21 cellular contexts compared by ENCODE assay signal in genomic region chr3:192212979-192213378, GRCh38.
DNase-seq lines count a peak whose midpoint lies in the region; ATAC-seq and TF ChIP-seq lines count a peak whose summit lies in the region.
"Had no signal": no experiment of that assay in that cellular context is flagged by ENCODE, and none has a peak within 500 bp of the region (broad histone marks: within the 10 kb centered on the region; RNA-seq: fewer than 3 reads in every experiment).

No MANE protein-coding gene starts in this region.

- peak; percentile 52 for DNase-seq in Ammon's horn (ENCODE audit: low spot score)
- DNase-seq in NCI-H446 treated with DMSO at 0.1 percent for 48 hours (lab: John Stamatoyannopoulos, UW): peak; percentile 42
- DNase-seq in glutamatergic neuron: no peak
- peak; percentile 21 for DNase-seq in neural progenitor cell (ENCODE audit: low spot score)
- DNase-seq in HT-29 (ENCODE audit: low spot score): no peak
- no peak for DNase-seq in left colon
- DNase-seq in AML-193 (lab: John Stamatoyannopoulos, UW): no peak
- DNase-seq in stimulated activated CD4-positive, alpha-beta T cell treated with anti-CD3 and anti-CD28 coated beads, Interleukin-15, amount 100 ng/mL, for 24 hours: no peak
- DNase-seq: CD4-positive, alpha-beta memory T cell; COR-L47; H7; KBM-7; NCI-H1105; NCI-H146; NCI-H1930; NCI-H2107; NCI-H510A; NK-92 treated with Interleukin-12 subunit alpha and Interleukin-12 subunit beta, amount 100 ng/mL, for 24 hours; PC-3; SJCRH30 had no signal

- H3K27ac ChIP-seq in neural progenitor cell: no peak overlapping the region
- H3K27ac ChIP-seq: SJCRH30 had no signal

- H3K9me3 Mint-ChIP-seq in glutamatergic neuron (ENCODE audit: unreplicated experiment) (no peaks in the 10 kb centered on the region), neural progenitor cell (no peaks in the 10 kb centered on the region)

- H3K4me1 Mint-ChIP-seq in glutamatergic neuron (ENCODE audit: low read depth, unreplicated experiment) (peaks cover 10% of the 10 kb centered on the region), neural progenitor cell (peaks cover 24% of the 10 kb centered on the region)
- H3K4me1 Mint-ChIP-seq: CD4-positive, alpha-beta memory T cell had no signal

- TF ChIP-seq CTCF in glutamatergic neuron (IDR thresholded peaks at IDR 0.05; ENCODE audit: partially characterized antibody, unreplicated experiment) (no peak), neural progenitor cell (IDR thresholded peaks at IDR 0.05) (no peak)

- no peaks in the 10 kb centered on the region for H3K27me3 ChIP-seq in neural progenitor cell
- H3K27me3 ChIP-seq: SJCRH30 had no signal

- no peaks in the 10 kb centered on the region for H3K27me3 Mint-ChIP-seq in glutamatergic neuron (ENCODE audit: unreplicated experiment)
- H3K27me3 Mint-ChIP-seq in neural progenitor cell (ENCODE audit: insufficient read depth, low read depth): no peaks in the 10 kb centered on the region
- H3K27me3 Mint-ChIP-seq: CD4-positive, alpha-beta memory T cell had no signal

- H3K27ac Mint-ChIP-seq in glutamatergic neuron (ENCODE audit: unreplicated experiment) (peak overlapping the region; percentile 46), neural progenitor cell (no peak overlapping the region)
- H3K27ac Mint-ChIP-seq: CD4-positive, alpha-beta memory T cell had no signal

- intact Hi-C loops in left colon (cut with DNase I, micrococcal nuclease): no loop called here

- no peaks in the 10 kb centered on the region for H3K36me3 ChIP-seq in neural progenitor cell
- H3K36me3 ChIP-seq: SJCRH30 had no signal

- no peak overlapping the region for H3K9ac ChIP-seq in neural progenitor cell

- no peaks in the 10 kb centered on the region for H3K36me3 Mint-ChIP-seq in glutamatergic neuron (ENCODE audit: unreplicated experiment)
- peaks cover 3% of the 10 kb centered on the region for H3K36me3 Mint-ChIP-seq in neural progenitor cell
- H3K36me3 Mint-ChIP-seq: CD4-positive, alpha-beta memory T cell had no signal

- H4K20me1 ChIP-seq in neural progenitor cell (ENCODE audit: low read depth): no peaks in the 10 kb centered on the region

- H3F3A ChIP-seq in neural progenitor cell (ENCODE audit: low read depth): no peaks in the 10 kb centered on the region

- H2AFZ ChIP-seq in neural progenitor cell (replicated peaks): no peak overlapping the region

- H3K4me3 Mint-ChIP-seq in glutamatergic neuron (ENCODE audit: unreplicated experiment) (no peak overlapping the region), neural progenitor cell (no peak overlapping the region)
- H3K4me3 Mint-ChIP-seq: CD4-positive, alpha-beta memory T cell had no signal

- H3K4me3 ChIP-seq in neural progenitor cell: no peak overlapping the region
- H3K4me3 ChIP-seq: SJCRH30 had no signal

- no peak overlapping the region for H3K4me2 ChIP-seq in neural progenitor cell

- no peaks in the 10 kb centered on the region for H3K79me2 ChIP-seq in neural progenitor cell (ENCODE audit: low read depth)

- H3K4me1 ChIP-seq in neural progenitor cell: peaks cover 7% of the 10 kb centered on the region
- H3K4me1 ChIP-seq: SJCRH30 had no signal

- no peaks in the 10 kb centered on the region for H3K9me3 ChIP-seq in neural progenitor cell (ENCODE audit: low read depth)
- H3K9me3 ChIP-seq: SJCRH30 had no signal

- no peak for ATAC-seq in left colon
- ATAC-seq: Right ventricle myocardium inferior had no signal

Comparison
In these comparisons a context has a peak if more than half of its experiments do, and no peak if none do; other contexts are left out.
1. DNase-seq: peak in Ammon's horn (single experiment), NCI-H446 treated with DMSO at 0.1 percent for 48 hours (single experiment) and neural progenitor cell (single experiment); none in glutamatergic neuron (single experiment), HT-29 (single experiment), left colon (0 of 2), AML-193 (0 of 2) and stimulated activated CD4-positive, alpha-beta T cell treated with anti-CD3 and anti-CD28 coated beads, Interleukin-15, amount 100 ng/mL, for 24 hours (single experiment).